ENCODE assay signal across 31 cellular contexts in the genomic region with DNA sequence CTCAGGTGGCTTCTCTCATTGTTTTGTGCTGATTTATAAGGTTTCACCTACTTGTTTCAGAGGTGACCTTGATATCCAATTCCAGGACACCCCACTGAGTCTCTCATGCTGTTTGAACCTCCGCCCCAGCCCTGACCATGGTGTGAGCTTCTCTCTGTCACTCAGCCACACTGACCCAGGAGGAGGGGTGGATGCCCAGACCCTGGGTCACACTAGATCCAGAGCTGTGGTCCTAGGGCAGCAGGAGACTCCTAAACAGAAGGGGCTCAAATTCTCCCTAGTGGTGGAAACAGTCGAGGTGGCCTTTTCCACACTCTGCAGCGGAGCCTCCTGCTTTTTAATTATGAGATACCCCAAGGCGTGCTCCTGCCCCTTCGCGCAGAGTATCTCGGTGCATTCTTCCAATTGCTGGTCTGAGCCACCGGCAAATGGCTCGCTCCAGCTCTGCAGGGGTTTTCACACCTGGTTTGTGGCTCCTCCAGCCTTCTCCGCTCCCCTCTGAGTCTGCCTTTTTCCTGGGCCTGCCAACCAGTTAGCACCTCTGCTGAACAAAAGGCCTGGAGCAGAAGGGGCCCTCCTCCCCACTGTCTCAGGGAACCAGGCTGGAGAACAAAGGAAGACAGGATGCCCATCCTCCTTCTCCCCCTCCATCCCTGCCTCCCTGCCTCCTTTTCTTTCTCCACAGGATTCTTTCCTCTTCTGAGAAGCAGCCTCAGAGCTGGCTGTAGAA.
DNase-seq lines count a peak whose midpoint lies in the region; ATAC-seq, FAIRE-seq and TF ChIP-seq lines count a peak whose summit lies in the region.
"Had no signal": no experiment of that assay in that cellular context is flagged by ENCODE, and none has a peak within 500 bp of the region (broad histone marks: within the 10 kb centered on the region; RNA-seq: fewer than 3 reads in every experiment).

No MANE protein-coding gene starts in this region.

- no peaks in the 10 kb centered on the region for H3K79me2 ChIP-seq in astrocyte (ENCODE audit: insufficient read depth, low read length)

- H3K4me3 Mint-ChIP-seq in astrocyte (ENCODE audit: unreplicated experiment) = peak overlapping the region; percentile 50
- no peak overlapping the region for H3K4me3 Mint-ChIP-seq in stimulated activated memory B cell treated with anti-CD40 and anti-IgM and Interleukin-4, amounts not matched to agents 10 μg/mL and 1 μg/mL and 100 μg/mL, for 72 hours
- no peak overlapping the region for H3K4me3 Mint-ChIP-seq in CD4-positive, alpha-beta T cell
- H3K4me3 Mint-ChIP-seq: T-helper 17 cell had no signal

- H3K4me3 ChIP-seq in HUES48 (ENCODE audit: low read depth, low read length) = no peak overlapping the region
- no peak overlapping the region for H3K4me3 ChIP-seq in astrocyte (ENCODE audit: insufficient read depth, low read depth, low read length)
- H3K4me3 ChIP-seq: GM23248, transverse colon had no signal

- H3K27ac Mint-ChIP-seq in astrocyte (ENCODE audit: unreplicated experiment) = no peak overlapping the region
- H3K27ac Mint-ChIP-seq in stimulated activated memory B cell treated with anti-CD40 and anti-IgM and Interleukin-4, amounts not matched to agents 10 μg/mL and 1 μg/mL and 100 μg/mL, for 72 hours = peak overlapping the region; percentile 34
- no peak overlapping the region for H3K27ac Mint-ChIP-seq in CD4-positive, alpha-beta T cell
- H3K27ac Mint-ChIP-seq: T-helper 17 cell had no signal

- H3K9me3 ChIP-seq in HUES48 (ENCODE audit: control insufficient read depth, insufficient read depth, low read length) (no peaks in the 10 kb centered on the region), astrocyte (ENCODE audit: insufficient read depth, low read depth, low read length) (no peaks in the 10 kb centered on the region)
- H3K9me3 ChIP-seq in CD4-positive, alpha-beta T cell (ENCODE audit: control insufficient read depth, low read length) = no peaks in the 10 kb centered on the region
- H3K9me3 ChIP-seq: transverse colon had no signal

- no peak for ATAC-seq in stimulated activated memory B cell treated with anti-CD40 and anti-IgM and Interleukin-4, amounts not matched to agents 10 μg/mL and 1 μg/mL and 100 μg/mL, for 72 hours
- ATAC-seq in CD4-positive, alpha-beta T cell (ENCODE audit: poor library complexity) = no peak
- no peak for ATAC-seq in GM19035 (IDR thresholded peaks at IDR 0.05; ENCODE audit: unreplicated experiment)
- ATAC-seq: esophagus mucosa, left colon, Panc1, sciatic nerve, T-helper 17 cell had no signal

- DNase-seq in astrocyte (ENCODE audit: low read depth) = no peak
- DNase-seq in islet precursor cell = peak; percentile 68
- DNase-seq in CD4-positive, alpha-beta T cell = no peak
- no peak for DNase-seq in AML-193 (lab: John Stamatoyannopoulos, UW)
- DNase-seq: activated CD4-positive, alpha-beta T cell treated with anti-CD3 and anti-CD28 coated beads, Interleukin-2, amount 50 U/mL, for 48 hours; activated CD4-positive, CD25-positive, alpha-beta regulatory T cell treated with anti-CD3 and anti-CD28 coated beads, Interleukin-2, amount 50 U/mL, for 72 hours; activated CD8-positive, alpha-beta memory T cell treated with anti-CD3 and anti-CD28 coated beads, Interleukin-2, amount 50 U/mL, for 4 hours; activated naive CD4-positive, alpha-beta T cell; C1 segment of cervical spinal cord; central memory CD4-positive, alpha-beta T cell; COR-L47; DMS79; GM23248; left colon; mammary epithelial cell; MM.1S; NCI-H1105 treated with DMSO at 0.1 percent for 48 hours; NCI-H2029 treated with DMSO at 0.1 percent for 48 hours; NCI-H2227 treated with DMSO at 0.1 percent for 48 hours; NCI-H526 treated with DMSO at 0.1 percent for 48 hours; SHP77; stimulated activated CD4-positive, alpha-beta T cell treated with anti-CD3 and anti-CD28 coated beads, Interleukin-4, amount 100 ng/mL, for 4 hours; T-helper 17 cell; transverse colon had no signal

- no peak for FAIRE-seq in astrocyte (lab: Jason Lieb, UNC)

- H3K9me3 Mint-ChIP-seq in astrocyte (ENCODE audit: unreplicated experiment) = peaks cover 1% of the 10 kb centered on the region
- H3K9me3 Mint-ChIP-seq in stimulated activated memory B cell treated with anti-CD40 and anti-IgM and Interleukin-4, amounts not matched to agents 10 μg/mL and 1 μg/mL and 100 μg/mL, for 72 hours = no peaks in the 10 kb centered on the region
- no peaks in the 10 kb centered on the region for H3K9me3 Mint-ChIP-seq in CD4-positive, alpha-beta T cell

- peak overlapping the region; percentile 9 for H2AFZ ChIP-seq in astrocyte (ENCODE audit: low read depth, low read length)
- H2AFZ ChIP-seq: GM23248 had no signal

- no peak for TF ChIP-seq CTCF in astrocyte (IDR thresholded peaks at IDR 0.05; ENCODE audit: insufficient read depth, low read depth, low read length)
- TF ChIP-seq CTCF in CD4-positive, alpha-beta T cell (IDR thresholded peaks at IDR 0.05) = no peak

- H3K36me3 ChIP-seq in HUES48 (ENCODE audit: control insufficient read depth, insufficient read depth, low read length) (no peaks in the 10 kb centered on the region), astrocyte (ENCODE audit: insufficient read depth, low read length) (no peaks in the 10 kb centered on the region)
- H3K36me3 ChIP-seq: transverse colon had no signal

- H3K36me3 Mint-ChIP-seq in astrocyte (ENCODE audit: low read depth, unreplicated experiment) = no peaks in the 10 kb centered on the region
- H3K36me3 Mint-ChIP-seq in stimulated activated memory B cell treated with anti-CD40 and anti-IgM and Interleukin-4, amounts not matched to agents 10 μg/mL and 1 μg/mL and 100 μg/mL, for 72 hours = no peaks in the 10 kb centered on the region
- no peaks in the 10 kb centered on the region for H3K36me3 Mint-ChIP-seq in CD4-positive, alpha-beta T cell (ENCODE audit: low read depth)

- POLR2A ChIA-PET in CD4-positive, alpha-beta T cell (lab: Charles Lee) = no interaction called here

- H4K20me1 ChIP-seq in astrocyte (ENCODE audit: insufficient read depth, low read length) = no peaks in the 10 kb centered on the region

- H3K27me3 ChIP-seq in HUES48 (ENCODE audit: control insufficient read depth, insufficient read depth, low read length) (no peaks in the 10 kb centered on the region), astrocyte (ENCODE audit: insufficient read depth, low read length) (no peaks in the 10 kb centered on the region)
- no peaks in the 10 kb centered on the region for H3K27me3 ChIP-seq in CD4-positive, alpha-beta T cell (ENCODE audit: control insufficient read depth, insufficient read depth, low read length)

- CTCF ChIA-PET in CD4-positive, alpha-beta T cell (lab: Charles Lee) = no interaction called here

- H3K27ac ChIP-seq in HUES48 (ENCODE audit: low read depth, low read length) (peak overlapping the region; percentile 88), astrocyte (ENCODE audit: low read depth, low read length) (no peak overlapping the region)
- H3K27ac ChIP-seq in CD4-positive, alpha-beta T cell (ENCODE audit: low read depth, low read length) = no peak overlapping the region
- H3K27ac ChIP-seq: GM23248, KMS-11, transverse colon had no signal

- H3K4me2 ChIP-seq in astrocyte (ENCODE audit: low read length) = no peak overlapping the region
- H3K4me2 ChIP-seq: KMS-11 had no signal

- intact Hi-C loops in CD4-positive, alpha-beta T cell (cut with DNase I, micrococcal nuclease) = loop anchor here (5.0 to 10.0 kb wide), 2 partner anchors 392 to 515 kb away; no protein-coding TSS in a partner anchor

- no peak overlapping the region for H3K9ac ChIP-seq in HUES48 (ENCODE audit: low read depth, low read length)
- H3K9ac ChIP-seq in astrocyte (ENCODE audit: low read length) = no peak overlapping the region
- H3K9ac ChIP-seq: GM23248, KMS-11 had no signal

- H3K4me1 ChIP-seq in HUES48 (ENCODE audit: control insufficient read depth, insufficient read depth, low read length) (peaks cover 19% of the 10 kb centered on the region), astrocyte (ENCODE audit: insufficient read depth, low read length) (peaks cover 9% of the 10 kb centered on the region)
- H3K4me1 ChIP-seq: transverse colon had no signal

- no peaks in the 10 kb centered on the region for H3K27me3 Mint-ChIP-seq in astrocyte (ENCODE audit: low read depth, unreplicated experiment)
- peaks cover 9% of the 10 kb centered on the region for H3K27me3 Mint-ChIP-seq in stimulated activated memory B cell treated with anti-CD40 and anti-IgM and Interleukin-4, amounts not matched to agents 10 μg/mL and 1 μg/mL and 100 μg/mL, for 72 hours
- peaks cover 13% of the 10 kb centered on the region for H3K27me3 Mint-ChIP-seq in CD4-positive, alpha-beta T cell

- H3K4me1 Mint-ChIP-seq in astrocyte (ENCODE audit: low read depth, unreplicated experiment) = peaks cover 26% of the 10 kb centered on the region
- H3K4me1 Mint-ChIP-seq in stimulated activated memory B cell treated with anti-CD40 and anti-IgM and Interleukin-4, amounts not matched to agents 10 μg/mL and 1 μg/mL and 100 μg/mL, for 72 hours = peaks cover 9% of the 10 kb centered on the region
- H3K4me1 Mint-ChIP-seq in CD4-positive, alpha-beta T cell (ENCODE audit: low read depth) = no peaks in the 10 kb centered on the region
